ENCODE assay signal across 23 cellular contexts in genomic region chr9:135165003-135165711, GRCh38.
"Had no signal": no experiment of that assay in that cellular context is flagged by ENCODE, and none has a peak within 500 bp of the region (broad histone marks: within the 10 kb centered on the region; RNA-seq: fewer than 3 reads in every experiment).

No MANE protein-coding gene starts in this region.

- H3K36me3 ChIP-seq: adrenal gland, breast epithelium, Peyer's patch had no signal

- H3K4me1 Mint-ChIP-seq: activated naive CD8-positive, alpha-beta T cell treated with anti-CD3 and anti-CD28 coated beads, Interleukin-2, amount 10 ng/mL, durations not matched to agents 7 days and 5 days had no signal

- ATAC-seq: activated CD8-positive, alpha-beta T cell treated with anti-CD3 and anti-CD28 coated beads, Interleukin-2, amount 10 ng/mL, durations not matched to agents 7 days and 5 days had no signal

- H3K4me3 ChIP-seq: adrenal gland, breast epithelium, Peyer's patch had no signal

- H3K27me3 ChIP-seq: adrenal gland, Peyer's patch had no signal

- DNase-seq: activated CD4-positive, alpha-beta T cell treated with anti-CD3 and anti-CD28 coated beads for 48 hours; activated CD4-positive, alpha-beta T cell treated with anti-CD3 and anti-CD28 coated beads, Interleukin-2, amount 50 U/mL, for 4 hours; activated CD4-positive, CD25-positive, alpha-beta regulatory T cell treated with anti-CD3 and anti-CD28 coated beads, Interleukin-2, amount 50 U/mL, for 72 hours; activated CD8-positive, alpha-beta memory T cell treated with anti-CD3 and anti-CD28 coated beads, Interleukin-2, amount 50 U/mL, for 48 hours; activated CD8-positive, alpha-beta T cell treated with anti-CD3 and anti-CD28 coated beads, Interleukin-2, amount 10 ng/mL, durations not matched to agents 7 days and 5 days; activated naive CD4-positive, alpha-beta T cell treated with anti-CD3 and anti-CD28 coated beads, Interleukin-2, amount 50 U/mL, for 16 hours; activated naive CD8-positive, alpha-beta T cell treated with anti-CD3 and anti-CD28 coated beads, Interleukin-2, amount 10 ng/mL, durations not matched to agents 7 days and 5 days; activated T-cell treated with anti-CD3 and anti-CD28 coated beads, Interleukin-2, amount 50 U/mL, for 1 hour; adrenal gland; aorta; NCI-H1092; NCI-H1417 treated with DMSO at 0.1 percent for 48 hours; NCI-H1694; NCI-H2029; NCI-H2107; NCI-H345; NCI-H510A; NCI-H526 treated with DMSO at 0.1 percent for 48 hours; NK-92 treated with Interleukin-12 subunit alpha and Interleukin-12 subunit beta, amount 100 ng/mL, for 24 hours; Peyer's patch; SHP77 treated with DMSO at 0.1 percent for 48 hours had no signal

- H3K27me3 Mint-ChIP-seq: activated naive CD8-positive, alpha-beta T cell treated with anti-CD3 and anti-CD28 coated beads, Interleukin-2, amount 10 ng/mL, durations not matched to agents 7 days and 5 days had no signal

- H3K36me3 Mint-ChIP-seq: activated naive CD8-positive, alpha-beta T cell treated with anti-CD3 and anti-CD28 coated beads, Interleukin-2, amount 10 ng/mL, durations not matched to agents 7 days and 5 days had no signal

- H3K9me3 ChIP-seq: adrenal gland, breast epithelium, Peyer's patch had no signal

- H3K27ac ChIP-seq: adrenal gland, breast epithelium, Peyer's patch had no signal

- H3K4me1 ChIP-seq: adrenal gland, breast epithelium, Peyer's patch had no signal

- H3K4me3 Mint-ChIP-seq: activated CD8-positive, alpha-beta T cell treated with anti-CD3 and anti-CD28 coated beads, Interleukin-2, amount 10 ng/mL, durations not matched to agents 7 days and 5 days; activated naive CD8-positive, alpha-beta T cell treated with anti-CD3 and anti-CD28 coated beads, Interleukin-2, amount 10 ng/mL, durations not matched to agents 7 days and 5 days; T-helper 1 cell treated with Interleukin-12 subunit alpha and Interleukin-12 subunit beta and Interleukin-4 antibody, amounts not matched to agents 30 μg/mL and 1 μg/mL, for 36 hours had no signal

- H3K9me3 Mint-ChIP-seq: T-helper 1 cell treated with Interleukin-12 subunit alpha and Interleukin-12 subunit beta and Interleukin-4 antibody, amounts not matched to agents 30 μg/mL and 1 μg/mL, for 36 hours had no signal

- H3K27ac Mint-ChIP-seq: activated CD8-positive, alpha-beta T cell treated with anti-CD3 and anti-CD28 coated beads, Interleukin-2, amount 10 ng/mL, durations not matched to agents 7 days and 5 days; activated naive CD8-positive, alpha-beta T cell treated with anti-CD3 and anti-CD28 coated beads, Interleukin-2, amount 10 ng/mL, durations not matched to agents 7 days and 5 days; T-helper 1 cell treated with Interleukin-12 subunit alpha and Interleukin-12 subunit beta and Interleukin-4 antibody, amounts not matched to agents 30 μg/mL and 1 μg/mL, for 36 hours had no signal
